In genomic region chr5:132177691-132178149, GRCh38 we compare ENCODE assay signal across 1 cellular context.
A peak's percentile ranks its signal among the peaks of the same experiment; 100 is the strongest.
TF ChIP-seq lines count a peak whose summit lies in the region.

No MANE protein-coding gene starts in this region.

TF ChIP-seq in K562, 482 proteins besides CTCF, POLR2A, EP300 and RAD21 (continued from another document and continues in another):
- TF ChIP-seq ZNF318 (IDR thresholded peaks at IDR 0.05; ENCODE audit: borderline replicate concordance in 1 of 2, low read depth in 1 of 2) (no peak), ZNF780A (CRISPR knock-in tag; IDR thresholded peaks at IDR 0.05) (no peak), FOSL1 (tag; conservative IDR thresholded peaks at IDR 0.05) (no peak), ZZZ3 (IDR thresholded peaks at IDR 0.05) (no peak), FOXJ3 (CRISPR knock-in tag; IDR thresholded peaks at IDR 0.05) (no peak), ZNF311 (CRISPR knock-in tag; IDR thresholded peaks at IDR 0.05) (no peak), SIX5 (IDR thresholded peaks at IDR 0.05; ENCODE audit: borderline replicate concordance in 1 of 2, insufficient read depth in 1 of 2, low read depth in 1 of 2, low read length in 2 of 2) (no peak), BRF2 (IDR thresholded peaks at IDR 0.05; ENCODE audit: borderline replicate concordance, insufficient read depth, insufficient read length) (no peak), POLR2H (tag; IDR thresholded peaks at IDR 0.05; ENCODE audit: low read depth) (no peak), TAF15 (IDR thresholded peaks at IDR 0.05; ENCODE audit: low read depth, low read length) (no peak), U2AF1 (optimal IDR thresholded peaks at IDR 0.05; ENCODE audit: low read depth, low read length) (no peak), NCOA4 (IDR thresholded peaks at IDR 0.05; ENCODE audit: partially characterized antibody) (no peak), NFYB (IDR thresholded peaks at IDR 0.05; ENCODE audit: extremely low read depth, insufficient read length) (no peak), LCOR (CRISPR knock-in tag; IDR thresholded peaks at IDR 0.05) (peak; percentile 64; the same call in 1 of the 2 replicates), NR1H2 (CRISPR knock-in tag; IDR thresholded peaks at IDR 0.05) (no peak), SP1 (CRISPR knock-in tag; IDR thresholded peaks at IDR 0.05) (no peak), MCM7 (IDR thresholded peaks at IDR 0.05) (no peak), E2F3 (CRISPR knock-in tag; IDR thresholded peaks at IDR 0.05) (no peak), TRIM28 (IDR thresholded peaks at IDR 0.05) (0 out of 2 replicates have a peak, but pooled peaks have one; percentile 24), ARID4B (CRISPR knock-in tag; IDR thresholded peaks at IDR 0.05) (no peak), ZNF239 (CRISPR knock-in tag; IDR thresholded peaks at IDR 0.05) (no peak), SMARCC2 (IDR thresholded peaks at IDR 0.05; ENCODE audit: low read depth) (peak; percentile 76; the same call in 1 of the 2 replicates), KDM4B (IDR thresholded peaks at IDR 0.05; ENCODE audit: borderline replicate concordance in 2 of 2, low read depth in 1 of 2) (no peak), STAT5B (CRISPR knock-in tag; IDR thresholded peaks at IDR 0.05) (no peak), E4F1 (CRISPR knock-in tag; IDR thresholded peaks at IDR 0.05; ENCODE audit: borderline replicate concordance) (no peak), HLTF (IDR thresholded peaks at IDR 0.05) (peak; percentile 19; the same call in 1 of the 2 replicates), POLR3A (IDR thresholded peaks at IDR 0.05; ENCODE audit: borderline replicate concordance, extremely low read depth, insufficient read depth, insufficient read length) (no peak), ARID1B (IDR thresholded peaks at IDR 0.05) (peak; percentile 96), TAL1 (IDR thresholded peaks at IDR 0.05) (peak; percentile 85), NRF1 (conservative IDR thresholded peaks at IDR 0.05 in 1 of 2, IDR thresholded peaks at IDR 0.05 in 1 of 2) (no peak; a peak in 1 of 4 replicates), WHSC1 (IDR thresholded peaks at IDR 0.05; ENCODE audit: low read length) (no peak), NR3C1 (CRISPR knock-in tag; IDR thresholded peaks at IDR 0.05) (no peak), SOX6 (IDR thresholded peaks at IDR 0.05) (peak; percentile 61; the same call in 1 of the 2 replicates), CBX2 (IDR thresholded peaks at IDR 0.05; ENCODE audit: insufficient read depth, low read length, poor library complexity, severe bottlenecking) (no peak), BRD9 (IDR thresholded peaks at IDR 0.05; ENCODE audit: low read depth, partially characterized antibody) (peak; percentile 28), ZBTB1 (CRISPR knock-in tag; IDR thresholded peaks at IDR 0.05; ENCODE audit: borderline replicate concordance, low read depth) (no peak), ZNF431 (CRISPR knock-in tag; IDR thresholded peaks at IDR 0.05) (no peak)
- TF ChIP-seq, protein P1, sequence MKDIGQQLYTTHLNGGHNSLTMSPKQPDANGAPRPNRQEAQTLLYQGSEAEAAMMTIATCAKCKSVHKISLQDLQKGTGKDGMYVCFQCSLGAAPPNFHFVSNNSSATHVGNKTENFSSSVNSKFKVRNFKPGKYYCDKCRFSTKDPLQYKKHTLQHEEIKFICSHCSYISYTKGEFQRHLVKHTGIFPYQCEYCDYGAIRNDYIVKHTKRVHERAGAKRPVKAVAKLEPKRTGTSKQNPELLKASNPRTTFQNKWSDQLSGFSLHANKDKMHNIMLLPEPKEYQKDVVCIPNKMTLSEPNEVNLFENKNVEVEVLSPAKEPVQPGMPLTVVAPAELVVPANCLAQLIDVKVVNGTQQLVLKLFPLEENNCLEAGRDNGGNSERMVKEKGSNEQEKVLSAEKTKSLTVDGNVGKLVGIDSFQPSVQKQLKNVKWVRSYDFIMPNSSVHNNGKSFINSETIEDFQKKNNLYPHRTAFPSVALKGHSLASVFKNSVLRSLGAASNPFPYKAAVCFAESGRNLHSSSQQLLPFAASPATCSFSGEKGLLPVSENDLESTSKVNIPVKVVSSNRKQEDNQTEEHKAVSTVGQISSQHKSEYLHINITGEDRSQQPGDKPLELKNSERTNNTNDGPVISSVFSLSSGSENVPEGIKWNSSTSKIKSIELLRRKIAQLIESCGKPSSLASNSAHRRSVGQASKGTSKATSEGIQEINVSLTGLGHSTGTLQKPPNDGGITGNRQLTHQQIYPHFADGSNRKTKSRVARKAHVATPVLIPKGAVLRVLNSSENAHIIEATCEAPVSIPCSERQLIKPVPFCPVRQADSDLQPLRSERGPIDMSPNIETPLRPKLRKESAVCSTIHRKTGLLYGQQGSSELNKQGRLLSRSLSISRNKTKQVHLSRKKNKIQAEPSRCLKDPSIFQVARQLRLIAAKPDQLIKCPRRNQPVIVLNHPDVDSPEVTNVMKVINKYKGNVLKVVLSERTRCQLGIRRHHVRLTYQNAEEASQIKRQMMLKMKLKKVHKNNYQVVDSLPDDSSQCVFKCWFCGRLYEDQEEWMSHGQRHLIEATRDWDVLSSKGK (CRISPR knock-in tag; IDR thresholded peaks at IDR 0.05): no peak
- TF ChIP-seq, protein P2, sequence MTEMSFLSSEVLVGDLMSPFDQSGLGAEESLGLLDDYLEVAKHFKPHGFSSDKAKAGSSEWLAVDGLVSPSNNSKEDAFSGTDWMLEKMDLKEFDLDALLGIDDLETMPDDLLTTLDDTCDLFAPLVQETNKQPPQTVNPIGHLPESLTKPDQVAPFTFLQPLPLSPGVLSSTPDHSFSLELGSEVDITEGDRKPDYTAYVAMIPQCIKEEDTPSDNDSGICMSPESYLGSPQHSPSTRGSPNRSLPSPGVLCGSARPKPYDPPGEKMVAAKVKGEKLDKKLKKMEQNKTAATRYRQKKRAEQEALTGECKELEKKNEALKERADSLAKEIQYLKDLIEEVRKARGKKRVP (CRISPR knock-in tag; IDR thresholded peaks at IDR 0.05): no peak
- TF ChIP-seq, protein P3, sequence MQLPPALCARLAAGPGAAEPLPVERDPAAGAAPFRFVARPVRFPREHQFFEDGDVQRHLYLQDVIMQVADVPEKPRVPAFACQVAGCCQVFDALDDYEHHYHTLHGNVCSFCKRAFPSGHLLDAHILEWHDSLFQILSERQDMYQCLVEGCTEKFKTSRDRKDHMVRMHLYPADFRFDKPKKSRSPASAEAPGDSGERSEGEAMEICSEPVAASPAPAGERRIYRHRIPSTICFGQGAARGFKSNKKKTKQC (CRISPR knock-in tag; IDR thresholded peaks at IDR 0.05): no peak
- TF ChIP-seq, protein P4, sequence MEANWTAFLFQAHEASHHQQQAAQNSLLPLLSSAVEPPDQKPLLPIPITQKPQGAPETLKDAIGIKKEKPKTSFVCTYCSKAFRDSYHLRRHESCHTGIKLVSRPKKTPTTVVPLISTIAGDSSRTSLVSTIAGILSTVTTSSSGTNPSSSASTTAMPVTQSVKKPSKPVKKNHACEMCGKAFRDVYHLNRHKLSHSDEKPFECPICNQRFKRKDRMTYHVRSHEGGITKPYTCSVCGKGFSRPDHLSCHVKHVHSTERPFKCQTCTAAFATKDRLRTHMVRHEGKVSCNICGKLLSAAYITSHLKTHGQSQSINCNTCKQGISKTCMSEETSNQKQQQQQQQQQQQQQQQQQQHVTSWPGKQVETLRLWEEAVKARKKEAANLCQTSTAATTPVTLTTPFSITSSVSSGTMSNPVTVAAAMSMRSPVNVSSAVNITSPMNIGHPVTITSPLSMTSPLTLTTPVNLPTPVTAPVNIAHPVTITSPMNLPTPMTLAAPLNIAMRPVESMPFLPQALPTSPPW (CRISPR knock-in tag; IDR thresholded peaks at IDR 0.05): no peak
